Comparison of ENCODE assay signal across 2 cellular contexts in the genomic region with DNA sequence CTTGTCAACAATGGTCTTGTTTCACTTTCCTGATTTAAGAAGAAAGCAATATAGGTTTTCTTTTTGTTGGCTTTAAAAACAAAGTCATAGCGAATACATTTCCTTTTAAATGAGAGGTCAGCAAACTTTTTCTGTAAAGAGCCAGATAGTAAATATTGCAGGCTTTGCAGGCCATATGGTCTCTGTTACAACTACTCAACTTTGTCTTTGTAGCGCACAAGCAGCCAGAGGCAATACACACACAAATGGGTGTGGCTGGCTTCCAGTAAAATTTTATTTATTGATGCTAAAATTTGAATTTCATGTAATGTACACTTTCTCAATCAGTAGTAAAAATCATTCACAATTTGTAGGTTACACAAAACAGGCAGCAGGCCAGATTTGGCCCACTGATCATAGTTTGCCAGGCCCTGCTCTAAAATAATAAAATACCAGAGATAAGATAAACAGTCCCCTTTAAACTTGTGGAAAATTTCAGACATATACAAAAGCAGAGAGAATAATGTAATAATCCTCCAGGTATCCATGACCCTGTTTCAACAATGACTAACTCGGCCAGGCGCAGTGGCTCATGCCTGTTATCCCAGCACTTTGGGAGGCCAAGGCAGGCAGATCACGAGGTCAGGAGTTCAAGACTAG.
A peak's percentile ranks its signal among the peaks of the same experiment; 100 is the strongest.
TF ChIP-seq lines count a peak whose summit lies in the region.

No MANE protein-coding gene starts in this region.

TF ChIP-seq in SK-N-SH, 30 proteins besides CTCF, POLR2A, EP300 and RAD21 (continued from another document):
- no peak for TF ChIP-seq TAF1 (IDR thresholded peaks at IDR 0.05; ENCODE audit: borderline replicate concordance, low read depth, low read length)
- no peak for TF ChIP-seq NFIC (IDR thresholded peaks at IDR 0.05; ENCODE audit: borderline replicate concordance)
- 0 out of 2 replicates have a peak, but pooled peaks have one; percentile 14 for TF ChIP-seq POLR2AphosphoS5 (IDR thresholded peaks at IDR 0.05; ENCODE audit: low read depth, low read length)
- TF ChIP-seq GATA2 (CRISPR knock-in tag; IDR thresholded peaks at IDR 0.05) = peak; percentile 93
- TF ChIP-seq TCF12 (IDR thresholded peaks at IDR 0.05) = peak; percentile 56
- no peak for TF ChIP-seq MXI1 (IDR thresholded peaks at IDR 0.05; ENCODE audit: low read depth, low read length)
- TF ChIP-seq FOXJ3 (CRISPR knock-in tag; IDR thresholded peaks at IDR 0.05) = peak; percentile 95
- no peak for TF ChIP-seq GABPA (IDR thresholded peaks at IDR 0.05; ENCODE audit: low read depth)
- no peak for TF ChIP-seq FOXM1 (IDR thresholded peaks at IDR 0.05; ENCODE audit: low read depth)
- no peak for TF ChIP-seq YY1 (IDR thresholded peaks at IDR 0.05; ENCODE audit: low read depth)
- TF ChIP-seq TEAD4 (IDR thresholded peaks at IDR 0.05; ENCODE audit: borderline replicate concordance, insufficient read depth) = no peak
- TF ChIP-seq RCOR1 (IDR thresholded peaks at IDR 0.05; ENCODE audit: low read length) = peak; percentile 72; the same call in 1 of the 2 replicates

TF ChIP-seq in HepG2, 621 proteins besides CTCF, POLR2A, EP300 and RAD21 (continued from another document):
- TF ChIP-seq FOSL2 (CRISPR knock-in tag; IDR thresholded peaks at IDR 0.05) (0 out of 2 replicates have a peak, but pooled peaks have one; percentile 27), TFDP2 (CRISPR knock-in tag; IDR thresholded peaks at IDR 0.05) (no peak), SYNCRIP (IDR thresholded peaks at IDR 0.05; ENCODE audit: insufficient read depth, low read depth, low read length) (no peak), RFX5 (IDR thresholded peaks at IDR 0.05; ENCODE audit: low read depth, low read length) (no peak)
